17 cellular contexts compared by ENCODE assay signal in genomic region chr2:11187083-11187619, GRCh38. TPM values are rescaled to one million over a fixed set of nuclear protein-coding genes. Genes with fewer than 3 reads are reported as not detected.
A peak's percentile ranks its signal among the peaks of the same experiment; 100 is the strongest.
DNase-seq lines count a peak whose midpoint lies in the region; ATAC-seq, FAIRE-seq and TF ChIP-seq lines count a peak whose summit lies in the region.
"Had no signal": no experiment of that assay in that cellular context is flagged by ENCODE, and none has a peak within 500 bp of the region (broad histone marks: within the 10 kb centered on the region; RNA-seq: fewer than 3 reads in every experiment).

No MANE protein-coding gene starts in this region.

- TF ChIP-seq POLR2A in K562 (conservative IDR thresholded peaks at IDR 0.05) (no peak), HepG2 (IDR thresholded peaks at IDR 0.05; ENCODE audit: insufficient read depth in 1 of 2, low read depth in 2 of 2, low read length in 2 of 2) (no peak), lower leg skin (IDR thresholded peaks at IDR 0.05) (no peak)

- H3K79me2 ChIP-seq in K562 (ENCODE audit: control insufficient read depth, insufficient read depth, low read length) (no peaks in the 10 kb centered on the region), HepG2 (ENCODE audit: insufficient read depth, low read length) (no peaks in the 10 kb centered on the region)

- no peak overlapping the region for H3K4me3 Mint-ChIP-seq in activated CD8-positive, alpha-beta T cell treated with anti-CD3 and anti-CD28 coated beads for 36 hours
- H3K4me3 Mint-ChIP-seq: activated T-cell treated with anti-CD3 and anti-CD28 coated beads, Interleukin-2, amount 50 U/mL, for 4 hours; B cell; brain; nephron had no signal

- BruUV-seq in K562 (replicated peaks; lab: Mats Ljungman, UMichigan) (no TSS peak), HepG2 (replicated peaks; lab: Mats Ljungman, UMichigan) (no TSS peak)

- intact Hi-C loops in K562 (cut with micrococcal nuclease): no loop called here
- intact Hi-C loops in HepG2 (cut with micrococcal nuclease; ENCODE audit: unreplicated experiment): no loop called here
- intact Hi-C loops in lower leg skin (cut with DNase I; ENCODE audit: low total_unique reads): no loop called here
- intact Hi-C loops in activated CD8-positive, alpha-beta T cell treated with anti-CD3 and anti-CD28 coated beads for 36 hours (cut with micrococcal nuclease): no loop called here

- H3K9me1 ChIP-seq in K562 (ENCODE audit: control insufficient read depth, insufficient read depth, low read length): no peaks in the 10 kb centered on the region

- ATAC-seq in K562 (peak; percentile 88), HepG2 (peak; percentile 24; the same call in 2 of the 3 replicates), left lobe of liver (no peak)
- no peak for ATAC-seq in activated CD8-positive, alpha-beta T cell treated with anti-CD3 and anti-CD28 coated beads for 36 hours
- ATAC-seq: activated T-cell treated with anti-CD3 and anti-CD28 coated beads, Interleukin-2, amount 50 U/mL, for 4 hours had no signal

- peak; percentile 29 for FAIRE-seq in K562 (lab: Jason Lieb, UNC)
- no peak for FAIRE-seq in HepG2 (lab: Jason Lieb, UNC)

- no peaks in the 10 kb centered on the region for H3K9me3 ChIP-seq in K562 (replicated peaks; ENCODE audit: control insufficient read depth, insufficient read depth, low read depth, low read length)
- H3K9me3 ChIP-seq in HepG2 (ENCODE audit: low read length): no peaks in the 10 kb centered on the region
- H3K9me3 ChIP-seq: spleen had no signal

- POLR2A ChIA-PET in K562 (lab: Yijun Ruan, JAX) (interaction anchor here (0.5 kb wide), 1 partner anchor 32 kb away, joined by 3 read pairs; no protein-coding TSS in a partner anchor), HepG2 (lab: Yijun Ruan, JAX) (no interaction called here)
- POLR2A ChIA-PET in activated CD8-positive, alpha-beta T cell treated with anti-CD3 and anti-CD28 coated beads for 36 hours (lab: Charles Lee): no interaction called here

- TF ChIP-seq CTCF in AG09309 (IDR thresholded peaks at IDR 0.05; ENCODE audit: control insufficient read depth, insufficient read depth, low read depth, low read length, missing control alignments) (no peak), K562 (IDR thresholded peaks at IDR 0.05 in 2 of 3, conservative IDR thresholded peaks at IDR 0.05 in 1 of 3; ENCODE audit: insufficient read depth in 2 of 3, low read depth in 1 of 3, low read length in 3 of 3) (no peak), HepG2 (CRISPR knock-in tag; IDR thresholded peaks at IDR 0.05) (no peak), lower leg skin (IDR thresholded peaks at IDR 0.05) (no peak)
- no peak for TF ChIP-seq CTCF in activated CD8-positive, alpha-beta T cell treated with anti-CD3 and anti-CD28 coated beads for 36 hours (IDR thresholded peaks at IDR 0.05)

- H2AFZ ChIP-seq in K562 (ENCODE audit: low read depth, low read length) (no peak overlapping the region), HepG2 (ENCODE audit: low read length) (no peak overlapping the region)

- no peak overlapping the region for H3K9ac ChIP-seq in K562 (ENCODE audit: insufficient read depth in 1 of 2, low read depth in 2 of 2, low read length in 2 of 2)
- no peak overlapping the region for H3K9ac ChIP-seq in HepG2 (ENCODE audit: insufficient read depth, low read depth, low read length)

- H3K4me2 ChIP-seq in K562 (ENCODE audit: insufficient read depth, low read length) (no peak overlapping the region), HepG2 (ENCODE audit: low read depth, low read length) (no peak overlapping the region)

- H3K36me3 Mint-ChIP-seq in activated CD8-positive, alpha-beta T cell treated with anti-CD3 and anti-CD28 coated beads for 36 hours (ENCODE audit: low read depth): no peaks in the 10 kb centered on the region

- H3K4me1 ChIP-seq in K562 (replicated peaks in 1 of 2; ENCODE audit: control insufficient read depth in 2 of 2, insufficient read depth in 2 of 2, low read length in 2 of 2) (peaks cover 0 to 13% of the 10 kb centered on the region in 2 experiments; a peak in 2 of 5 replicates), HepG2 (ENCODE audit: insufficient read depth, low read length) (no peaks in the 10 kb centered on the region)

- in situ Hi-C loops in K562 (cut with MboI) (no loop called here), HepG2 (cut with HindIII; ENCODE audit: extremely low pct_ligation_motif_present, low pct_unique_long_range_greater_than_20kb) (no loop called here)

- H3K36me3 ChIP-seq in K562 (ENCODE audit: control insufficient read depth, insufficient read depth, low read length) (peaks cover 35% of the 10 kb centered on the region; the same call in 2 of the 3 replicates), HepG2 (replicated peaks in 1 of 2; ENCODE audit: control insufficient read depth in 1 of 2, insufficient read depth in 2 of 2, low read length in 2 of 2) (peaks cover 17 to 53% of the 10 kb centered on the region in 2 experiments)

- H3K27ac ChIP-seq in K562 (ENCODE audit: extremely low read depth, low read depth, low read length) (peak overlapping the region; percentile 57; the same call in 2 of the 3 replicates), HepG2 (ENCODE audit: extremely low read length, insufficient read depth, low read length) (no peak overlapping the region)
- H3K27ac ChIP-seq: spleen had no signal

- CTCF ChIA-PET in K562 (lab: Yijun Ruan, JAX; ENCODE audit: low intra/inter-chr PET ratio): no interaction called here
- CTCF ChIA-PET in HepG2 (lab: Yijun Ruan, JAX; ENCODE audit: low intra/inter-chr PET ratio, low total read pairs): no interaction called here
- CTCF ChIA-PET in activated CD8-positive, alpha-beta T cell treated with anti-CD3 and anti-CD28 coated beads for 36 hours (lab: Charles Lee): no interaction called here

- 44% methylated on average over 7 of the region's 7 CpGs for WGBS in K562 (ENCODE audit: insufficient coverage, low coverage, missing lambda C conversion rate)
- 94% methylated on average over 7 of the region's 7 CpGs for WGBS in HepG2 (ENCODE audit: low lambda C conversion rate)
- WGBS in lower leg skin, 2 donors: 85 to 86% methylated on average over 7 of the region's 7 CpGs

- TF ChIP-seq RAD21 in K562 (CRISPR knock-in tag; conservative IDR thresholded peaks at IDR 0.05 in 1 of 2, IDR thresholded peaks at IDR 0.05 in 1 of 2) (no peak), HepG2 (CRISPR knock-in tag; IDR thresholded peaks at IDR 0.05) (no peak)

- DNase-seq in AG09309 (ENCODE audit: low read depth) (peak; percentile 68), HT1080 (ENCODE audit: low read depth) (peak; percentile 42), K562 (ENCODE audit: extremely low read depth in 1 of 4, low spot score in 3 of 4) (peak in 1 of 4 experiments; percentile 47), HepG2 (ENCODE audit: low spot score) (no peak), GF-D8 (lab: John Stamatoyannopoulos, UW) (no peak), lower leg skin (ENCODE audit: low spot score in 2 of 2) (no peak), left lobe of liver (ENCODE audit: low spot score) (no peak)
- no peak for DNase-seq in activated CD8-positive, alpha-beta T cell treated with anti-CD3 and anti-CD28 coated beads for 36 hours
- DNase-seq: activated CD4-positive, CD25-positive, alpha-beta regulatory T cell; activated T-cell treated with anti-CD3 and anti-CD28 coated beads, Interleukin-2, amount 50 U/mL, for 4 hours; GDM1; NCI-H1417; NCI-H82; spleen had no signal

- no peaks in the 10 kb centered on the region for H3K4me1 Mint-ChIP-seq in activated CD8-positive, alpha-beta T cell treated with anti-CD3 and anti-CD28 coated beads for 36 hours (ENCODE audit: low read depth)
- H3K4me1 Mint-ChIP-seq: B cell, brain, nephron had no signal

- TF ChIP-seq EP300 in K562 (IDR thresholded peaks at IDR 0.05; ENCODE audit: low read length) (peak; percentile 77), HepG2 (IDR thresholded peaks at IDR 0.05; ENCODE audit: low read depth in 2 of 2, low read length in 2 of 2) (no peak), HepG2 (CRISPR knock-in tag; IDR thresholded peaks at IDR 0.05; ENCODE audit: borderline replicate concordance) (no peak)

- H3K9me3 Mint-ChIP-seq in activated CD8-positive, alpha-beta T cell treated with anti-CD3 and anti-CD28 coated beads for 36 hours: no peaks in the 10 kb centered on the region
- H3K9me3 Mint-ChIP-seq: activated T-cell treated with anti-CD3 and anti-CD28 coated beads, Interleukin-2, amount 50 U/mL, for 4 hours; brain; nephron had no signal

- H3K27me3 ChIP-seq in K562 (ENCODE audit: control insufficient read depth in 2 of 2, insufficient read depth in 2 of 2, low read length in 2 of 2) (no peaks in the 10 kb centered on the region), HepG2 (ENCODE audit: control insufficient read depth in 1 of 2, insufficient read depth in 2 of 2, low read length in 2 of 2) (no peaks in the 10 kb centered on the region)
- H3K27me3 ChIP-seq: spleen had no signal

- H3K27ac Mint-ChIP-seq in activated CD8-positive, alpha-beta T cell treated with anti-CD3 and anti-CD28 coated beads for 36 hours: no peak overlapping the region
- H3K27ac Mint-ChIP-seq: B cell, nephron had no signal

- H4K20me1 ChIP-seq in K562 (replicated peaks; ENCODE audit: control insufficient read depth, insufficient read depth, low read length) (no peaks in the 10 kb centered on the region), HepG2 (ENCODE audit: insufficient read depth, low read length) (no peaks in the 10 kb centered on the region)

- H3K4me3 ChIP-seq in AG09309 (ENCODE audit: control insufficient read depth, low read depth, low read length) (no peak overlapping the region), K562 (no peak overlapping the region), HepG2 (replicated peaks in 1 of 3; ENCODE audit: insufficient read depth in 1 of 3, low read depth in 2 of 3, low read length in 3 of 3) (no peak overlapping the region), lower leg skin (ENCODE audit: low read depth, poor library complexity, severe bottlenecking) (no peak overlapping the region)
- H3K4me3 ChIP-seq: spleen had no signal

- H3K27me3 Mint-ChIP-seq in activated CD8-positive, alpha-beta T cell treated with anti-CD3 and anti-CD28 coated beads for 36 hours: no peaks in the 10 kb centered on the region
- H3K27me3 Mint-ChIP-seq: B cell, brain had no signal

RNA-seq across cellular contexts. Expression of gene SLC66A3, which starts 31.9 kb away (rescaled TPM):
- total RNA-seq in HT1080 (2014; rRNA removed; shearing (Covaris generic)): 3.4 and 10.8 TPM in 2 replicates
- 13.0 and 13.8 TPM in 2 replicates for polyA plus RNA-seq in HT1080 (2015; cell fraction: cytosol; rRNA removed)
- 8.0 and 10.4 TPM in 2 replicates for polyA plus RNA-seq in HT1080 (2015; cell fraction: nucleus; rRNA removed)
- 12.5 and 29.6 TPM in 2 replicates for total RNA-seq in K562 (2011; cell fraction: chromatin; rRNA removed; ENCODE audit: low replicate concordance)
- total RNA-seq in K562 (2011; cell fraction: nucleolus; rRNA removed): 17.5 and 21.2 TPM in 2 replicates
- 21.6 and 24.4 TPM in 2 replicates for total RNA-seq in K562 (2011; cell fraction: nucleoplasm; rRNA removed)
- total RNA-seq in K562 (2014; rRNA removed): 8.0 and 15.7 TPM in 2 replicates
- total RNA-seq in K562 (2014; rRNA removed; fragmentation: Illumina TruSeq; extraction: Trizol): 9.1 and 9.8 TPM in 2 replicates
- total RNA-seq in K562 (2015; rRNA removed; fragmentation: Illumina TruSeq; extraction: Trizol): 6.6 and 7.6 TPM in 2 replicates
- 7.4 and 8.2 TPM in 2 replicates for total RNA-seq in K562 (2021)
- 29.9 and 30.0 TPM in 2 replicates for polyA plus RNA-seq in K562 (2011; rRNA removed)
- polyA plus RNA-seq in K562 (2011; cell fraction: cytosol; rRNA removed): 30.8 and 50.1 TPM in 2 replicates
- polyA plus RNA-seq in K562 (2011; cell fraction: nucleus; rRNA removed): 12.1 and 16.7 TPM in 2 replicates
- 8.3 and 13.0 TPM in 2 replicates for polyA plus RNA-seq in K562 (2012)
- 10.0 and 11.2 TPM in 2 replicates for polyA plus RNA-seq in K562 (2014; fragmentation: Illumina TruSeq; extraction: Trizol)
- polyA plus RNA-seq in K562 (2014; fragmentation: Nextera tagmentation; extraction: Ambion mirVana): 1 to 10 TPM; 2.8 to 3.0 TPM
- 13.9 and 15.2 TPM in 2 replicates for polyA plus RNA-seq in K562 (2014; rRNA removed)
- 14.2 and 19.1 TPM in 2 replicates for polyA minus RNA-seq in K562 (2011; rRNA and poly(A)+ RNA removed)
- polyA minus RNA-seq in K562 (2011; cell fraction: cytosol; rRNA and poly(A)+ RNA removed): 8.8 and 13.7 TPM in 2 replicates
- 6.9 and 10.1 TPM in 2 replicates for polyA minus RNA-seq in K562 (2011; cell fraction: nucleus; rRNA and poly(A)+ RNA removed)
- 1.5 and 2.2 TPM in 2 replicates for total RNA-seq in HepG2 (2016; rRNA removed; fragmentation: Illumina TruSeq; extraction: Trizol)
- total RNA-seq in HepG2 (2016; cell fraction: cytosol; rRNA removed; fragmentation: Illumina TruSeq; extraction: Trizol; ENCODE audit: low read depth): 0.71 and 1.4 TPM in 2 replicates
- 1.8 TPM in 2 replicates for total RNA-seq in HepG2 (2016; cell fraction: insoluble cytoplasmic fraction; rRNA removed; fragmentation: Illumina TruSeq; extraction: Trizol)
- total RNA-seq in HepG2 (2016; cell fraction: membrane; rRNA removed; fragmentation: Illumina TruSeq; extraction: Trizol): 2.2 and 2.8 TPM in 2 replicates
- total RNA-seq in HepG2 (2016; cell fraction: nucleus; rRNA removed; fragmentation: Illumina TruSeq; extraction: Trizol): 1.3 and 2.1 TPM in 2 replicates
- 3.7 and 5.0 TPM in 2 replicates for polyA plus RNA-seq in HepG2 (2011; rRNA removed)
- 3.7 and 4.6 TPM in 2 replicates for polyA plus RNA-seq in HepG2 (2011; cell fraction: cytosol; rRNA removed)
- 1.2 and 1.6 TPM in 2 replicates for polyA plus RNA-seq in HepG2 (2011; cell fraction: nucleus; rRNA removed)
- polyA plus RNA-seq in HepG2 (2012): 2.1 and 2.2 TPM in 2 replicates
- polyA plus RNA-seq in HepG2 (2016; cell fraction: cytosol; fragmentation: Illumina TruSeq; extraction: Trizol; ENCODE audit: low read depth): 1.4 and 2.5 TPM in 2 replicates
- 1.7 TPM in 2 replicates for polyA plus RNA-seq in HepG2 (2016; cell fraction: insoluble cytoplasmic fraction; fragmentation: Illumina TruSeq; extraction: Trizol; ENCODE audit: low read depth)
- 2.2 and 2.4 TPM in 2 replicates for polyA plus RNA-seq in HepG2 (2016; cell fraction: membrane; fragmentation: Illumina TruSeq; extraction: Trizol; ENCODE audit: low read depth)
- 1.5 and 3.4 TPM in 2 replicates for polyA plus RNA-seq in HepG2 (2016; cell fraction: nucleus; fragmentation: Illumina TruSeq; extraction: Trizol; ENCODE audit: insufficient read depth, low read depth)
- 11.8 and 11.9 TPM in 2 replicates for polyA minus RNA-seq in HepG2 (2011; rRNA and poly(A)+ RNA removed; ENCODE audit: low replicate concordance)
- 1.6 and 1.7 TPM in 2 replicates for polyA minus RNA-seq in HepG2 (2011; cell fraction: cytosol; rRNA and poly(A)+ RNA removed)
- polyA minus RNA-seq in HepG2 (2011; cell fraction: nucleus; rRNA and poly(A)+ RNA removed): 0.90 and 2.4 TPM in 2 replicates
- total RNA-seq in lower leg skin: 10 to 100 TPM; 12.7 to 37.4 (median 22.0) TPM
- total RNA-seq in left lobe of liver: 8.1 TPM
- total RNA-seq in activated CD8-positive, alpha-beta T cell treated with anti-CD3 and anti-CD28 coated beads for 36 hours: 10 to 100 TPM; 10.4 to 10.6 TPM

Comparison
In these comparisons a context has a peak if more than half of its experiments do, and no peak if none do; other contexts are left out.
1. DNase-seq: peak in AG09309 (single experiment) and HT1080 (single experiment); none in HepG2 (single experiment), GF-D8 (single experiment), lower leg skin (0 of 2), left lobe of liver (single experiment) and activated CD8-positive, alpha-beta T cell treated with anti-CD3 and anti-CD28 coated beads for 36 hours (single experiment).
2. ATAC-seq: peak in K562 (single experiment) and HepG2 (single experiment); none in left lobe of liver (single experiment) and activated CD8-positive, alpha-beta T cell treated with anti-CD3 and anti-CD28 coated beads for 36 hours (single experiment).